ENCODE assay signal across 28 cellular contexts in genomic region chr17:45824901-45825492, GRCh38. TPM values are rescaled to one million over a fixed set of nuclear protein-coding genes. Genes with fewer than 3 reads are reported as not detected.
DNase-seq lines count a peak whose midpoint lies in the region; ATAC-seq, FAIRE-seq and TF ChIP-seq lines count a peak whose summit lies in the region.
"Had no signal": no experiment of that assay in that cellular context is flagged by ENCODE, and none has a peak within 500 bp of the region (broad histone marks: within the 10 kb centered on the region; RNA-seq: fewer than 3 reads in every experiment).

No MANE protein-coding gene starts in this region.

- no peak for ATAC-seq in HG03025 (IDR thresholded peaks at IDR 0.05; ENCODE audit: low FRiP score, unreplicated experiment)
- ATAC-seq: GM12878 had no signal

- no peak for FAIRE-seq in D721Med (lab: Jason Lieb, UNC)
- FAIRE-seq: GM12878 had no signal

- peak overlapping the region; percentile 97 for H3K27ac ChIP-seq in cingulate gyrus (ENCODE audit: low read depth, low read length)
- peak overlapping the region; percentile 93 for H3K27ac ChIP-seq in substantia nigra (ENCODE audit: low read depth, low read length, poor library complexity, severe bottlenecking)
- H3K27ac ChIP-seq: PC-9, SJSA1 had no signal

- TF ChIP-seq CTCF in D721Med (IDR thresholded peaks at IDR 0.05; ENCODE audit: insufficient read depth, missing control alignments) = no peak

- peak; percentile 74 for DNase-seq in D721Med (ENCODE audit: insufficient read length, low spot score)
- peak; percentile 80 for DNase-seq in NCI-H69 (lab: John Stamatoyannopoulos, UW)
- DNase-seq in substantia nigra (lab: John Stamatoyannopoulos, UW) = peak in 1 of 49 donors; percentile 47
- no peak for DNase-seq in mesenteric fat pad (ENCODE audit: low spot score)
- no peak for DNase-seq in activated naive CD4-positive, alpha-beta T cell (lab: John Stamatoyannopoulos, UW)
- DNase-seq: CD4-positive, alpha-beta memory T cell; COR-L47; DMS 273 treated with DMSO at 0.1 percent for 48 hours; DMS79; EL; GDM1; GOT3; NCI-H1092; NCI-H1436 treated with DMSO at 0.1 percent for 48 hours; NCI-H187 treated with DMSO at 0.1 percent for 48 hours; NCI-H2171 treated with DMSO at 0.1 percent for 48 hours; NCI-H345; NCI-H510A treated with DMSO at 0.1 percent for 48 hours; NCI-H748 treated with DMSO at 0.1 percent for 48 hours; NK-92 treated with Interleukin-12 subunit alpha and Interleukin-12 subunit beta, amount 100 ng/mL, for 24 hours; PC-9; Right ventricle myocardium superior had no signal

RNA-seq across cellular contexts. Expression of gene SPPL2C, which starts 19.7 kb away (rescaled TPM):
- total RNA-seq in mesenteric fat pad = not detected
- total RNA-seq: A673; CD4-positive, alpha-beta memory T cell; GM12878; PC-9; Right ventricle myocardium superior; RPMI7951; SJSA1 had no signal

RNA-seq across cellular contexts. Expression of gene CRHR1, which starts 40.9 kb away (rescaled TPM):
- not detected for total RNA-seq in mesenteric fat pad
- total RNA-seq: A673; CD4-positive, alpha-beta memory T cell; PC-9; Right ventricle myocardium superior; RPMI7951; SJSA1 had no signal

Comparison
In these comparisons a context has a peak if more than half of its experiments do, and no peak if none do; other contexts are left out.
1. DNase-seq: peak in D721Med (single experiment) and NCI-H69 (single experiment); none in mesenteric fat pad (single experiment) and activated naive CD4-positive, alpha-beta T cell (0 of 4).